In the genomic region with DNA sequence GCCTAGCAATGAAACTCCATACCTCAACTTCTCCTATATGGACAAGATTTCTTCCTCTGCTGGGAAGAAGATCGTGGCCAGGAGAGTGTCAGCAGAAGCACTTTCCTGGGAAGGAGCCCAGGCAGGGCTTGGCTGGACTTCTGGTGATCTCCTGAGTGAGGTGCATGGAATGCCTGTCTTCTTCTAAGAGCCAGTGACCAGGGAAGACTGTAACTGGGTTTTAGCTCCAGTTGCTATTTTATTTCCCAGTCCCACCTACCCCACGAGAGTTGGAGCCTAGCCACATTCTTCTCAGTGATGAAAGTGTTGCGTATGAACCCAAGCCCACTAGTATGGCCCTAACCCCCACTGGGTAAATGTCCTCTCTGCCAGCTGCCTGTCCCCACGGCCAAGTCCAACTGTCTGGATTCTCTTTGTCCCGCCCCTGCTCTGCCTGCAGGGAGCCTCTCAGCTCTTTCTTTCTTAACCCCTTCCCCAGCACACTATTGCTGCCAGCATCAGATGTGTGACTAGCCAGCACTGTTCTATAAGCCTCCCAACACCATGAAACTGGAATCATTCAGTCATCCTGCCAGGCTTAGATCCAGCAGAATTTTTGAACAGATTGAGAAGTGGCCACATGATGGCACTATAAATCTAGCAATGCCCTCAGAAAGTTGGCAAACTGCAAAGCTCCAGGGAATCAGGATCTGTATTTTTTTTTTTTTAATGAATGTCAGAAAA, we compare ENCODE assay signal across 1 cellular context.
A peak's percentile ranks its signal among the peaks of the same experiment; 100 is the strongest.
TF ChIP-seq lines count a peak whose summit lies in the region.

No MANE protein-coding gene starts in this region.

TF ChIP-seq in SK-N-SH, 30 proteins besides CTCF, POLR2A, EP300 and RAD21 (continued from another document):
- TF ChIP-seq, protein P1, sequence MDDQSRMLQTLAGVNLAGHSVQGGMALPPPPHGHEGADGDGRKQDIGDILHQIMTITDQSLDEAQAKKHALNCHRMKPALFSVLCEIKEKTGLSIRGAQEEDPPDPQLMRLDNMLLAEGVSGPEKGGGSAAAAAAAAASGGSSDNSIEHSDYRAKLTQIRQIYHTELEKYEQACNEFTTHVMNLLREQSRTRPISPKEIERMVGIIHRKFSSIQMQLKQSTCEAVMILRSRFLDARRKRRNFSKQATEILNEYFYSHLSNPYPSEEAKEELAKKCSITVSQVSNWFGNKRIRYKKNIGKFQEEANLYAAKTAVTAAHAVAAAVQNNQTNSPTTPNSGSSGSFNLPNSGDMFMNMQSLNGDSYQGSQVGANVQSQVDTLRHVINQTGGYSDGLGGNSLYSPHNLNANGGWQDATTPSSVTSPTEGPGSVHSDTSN (IDR thresholded peaks at IDR 0.05), result peak; percentile 58
- no peak for TF ChIP-seq FOSL2 (IDR thresholded peaks at IDR 0.05; ENCODE audit: borderline replicate concordance, low read depth)
- TF ChIP-seq FOXJ3 (CRISPR knock-in tag; IDR thresholded peaks at IDR 0.05), result no peak
- TF ChIP-seq, protein P2, sequence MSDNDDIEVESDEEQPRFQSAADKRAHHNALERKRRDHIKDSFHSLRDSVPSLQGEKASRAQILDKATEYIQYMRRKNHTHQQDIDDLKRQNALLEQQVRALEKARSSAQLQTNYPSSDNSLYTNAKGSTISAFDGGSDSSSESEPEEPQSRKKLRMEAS (IDR thresholded peaks at IDR 0.05; ENCODE audit: low read depth), result no peak
- peak; percentile 19; the same call in 1 of the 2 replicates for TF ChIP-seq NRF1 (IDR thresholded peaks at IDR 0.05; ENCODE audit: low read depth, low read length)
- TF ChIP-seq CHD2 (IDR thresholded peaks at IDR 0.05; ENCODE audit: low read length, partially characterized antibody), result no peak
- peak; percentile 23; the same call in 1 of the 2 replicates for TF ChIP-seq TCF12 (IDR thresholded peaks at IDR 0.05)
- no peak for TF ChIP-seq ELF1 (IDR thresholded peaks at IDR 0.05)
- TF ChIP-seq YY1 (IDR thresholded peaks at IDR 0.05; ENCODE audit: low read depth), result no peak
- TF ChIP-seq JUND (IDR thresholded peaks at IDR 0.05), result no peak
- no peak for TF ChIP-seq MXI1 (IDR thresholded peaks at IDR 0.05; ENCODE audit: low read depth, low read length)
- no peak for TF ChIP-seq POLR2AphosphoS5 (IDR thresholded peaks at IDR 0.05; ENCODE audit: low read depth, low read length)
- TF ChIP-seq EZH2phosphoT487 (IDR thresholded peaks at IDR 0.05; ENCODE audit: borderline replicate concordance, low read depth), result no peak
- no peak for TF ChIP-seq GABPA (IDR thresholded peaks at IDR 0.05; ENCODE audit: low read depth)
